Comparison of ENCODE assay signal across 31 cellular contexts in genomic region chr22:47046411-47047065, GRCh38.
DNase-seq lines count a peak whose midpoint lies in the region; ATAC-seq, FAIRE-seq and TF ChIP-seq lines count a peak whose summit lies in the region.
"Had no signal": no experiment of that assay in that cellular context is flagged by ENCODE, and none has a peak within 500 bp of the region (broad histone marks: within the 10 kb centered on the region; RNA-seq: fewer than 3 reads in every experiment).

No MANE protein-coding gene starts in this region.

- peaks cover 24% of the 10 kb centered on the region for H3K36me3 Mint-ChIP-seq in stimulated activated memory B cell treated with anti-CD40 and anti-IgM and Interleukin-4, amounts not matched to agents 10 μg/mL and 1 μg/mL and 100 μg/mL, for 72 hours

- no peaks in the 10 kb centered on the region for H3K27me3 Mint-ChIP-seq in stimulated activated memory B cell treated with anti-CD40 and anti-IgM and Interleukin-4, amounts not matched to agents 10 μg/mL and 1 μg/mL and 100 μg/mL, for 72 hours
- H3K27me3 Mint-ChIP-seq: activated CD4-positive, alpha-beta memory T cell treated with anti-CD3 and anti-CD28 coated beads, Interleukin-2, amount 10 ng/mL, durations not matched to agents 7 days and 5 days had no signal

- H3K4me1 ChIP-seq in RWPE2 (ENCODE audit: insufficient read depth, poor library complexity, severe bottlenecking) (peaks cover 20% of the 10 kb centered on the region), kidney (ENCODE audit: control insufficient read depth in 1 of 2, insufficient read depth in 1 of 2, low read depth in 1 of 2, low read length in 2 of 2) (peaks cover 0 to 21% of the 10 kb centered on the region in 2 donors)
- H3K4me1 ChIP-seq: Caco-2, psoas muscle had no signal

- no peak overlapping the region for H3K27ac ChIP-seq in RWPE2 (ENCODE audit: poor library complexity, severe bottlenecking)
- H3K27ac ChIP-seq in kidney (ENCODE audit: low read depth in 2 of 2, low read length in 2 of 2) = no peak overlapping the region
- H3K27ac ChIP-seq in caudate nucleus (ENCODE audit: low read depth, low read length) = no peak overlapping the region
- H3K27ac ChIP-seq: BLaER1, brain microvascular endothelial cell, esophagus muscularis mucosa, psoas muscle, skin epidermis had no signal

- TF ChIP-seq CTCF in RWPE2 (IDR thresholded peaks at IDR 0.05; ENCODE audit: poor library complexity, severe bottlenecking) = no peak
- no peak for TF ChIP-seq CTCF in kidney (IDR thresholded peaks at IDR 0.05; ENCODE audit: borderline replicate concordance, extremely low read depth, insufficient read depth)

- H3K4me1 Mint-ChIP-seq in stimulated activated memory B cell treated with anti-CD40 and anti-IgM and Interleukin-4, amounts not matched to agents 10 μg/mL and 1 μg/mL and 100 μg/mL, for 72 hours = peaks cover 89% of the 10 kb centered on the region

- H3K4me3 ChIP-seq in RWPE2 (ENCODE audit: severe bottlenecking) (no peak overlapping the region), kidney (ENCODE audit: low read length in 2 of 2) (no peak overlapping the region)
- H3K4me3 ChIP-seq: BLaER1, esophagus muscularis mucosa, psoas muscle, skin epidermis had no signal

- intact Hi-C loops in Right ventricle myocardium inferior (cut with DNase I) = no loop called here
- intact Hi-C loops in cardiac septum (cut with DNase I) = no loop called here
- intact Hi-C loops in kidney (cut with DNase I) = no loop called here

- DNase-seq in Right ventricle myocardium inferior (ENCODE audit: missing footprints) (peak; percentile 23), cardiac septum (ENCODE audit: low spot score) (no peak), RWPE2 (ENCODE audit: low spot score) (peak; percentile 30), kidney (peak; percentile 61), caudate nucleus (lab: John Stamatoyannopoulos, UW) (no peak)
- DNase-seq: activated CD4-positive, alpha-beta memory T cell treated with anti-CD3 and anti-CD28 coated beads, Interleukin-2, amount 10 ng/mL, durations not matched to agents 7 days and 5 days; brain microvascular endothelial cell; DMS79; effector memory CD4-positive, alpha-beta T cell; foreskin melanocyte; GF-D8; H7; mesenchymal stem cell; NCI-H1105; NCI-H1930; NCI-H226; NCI-H748 treated with DMSO at 0.1 percent for 48 hours; stimulated activated CD4-positive, alpha-beta T cell treated with anti-CD3 and anti-CD28 coated beads, Interleukin-1b, Interleukin-23, amount 100 ng/mL, for 48 hours; stimulated activated CD8-positive, alpha-beta memory T cell treated with anti-CD3 and anti-CD28 coated beads, Interleukin-4, amount 100 ng/mL, for 48 hours; trophoblast cell had no signal

- H3K4me3 Mint-ChIP-seq in stimulated activated memory B cell treated with anti-CD40 and anti-IgM and Interleukin-4, amounts not matched to agents 10 μg/mL and 1 μg/mL and 100 μg/mL, for 72 hours = no peak overlapping the region
- H3K4me3 Mint-ChIP-seq: activated CD4-positive, alpha-beta memory T cell treated with anti-CD3 and anti-CD28 coated beads, Interleukin-2, amount 10 ng/mL, durations not matched to agents 7 days and 5 days had no signal

- no peak for ATAC-seq in Right ventricle myocardium inferior
- no peak for ATAC-seq in RWPE2 (ENCODE audit: low read depth)
- no peak for ATAC-seq in stimulated activated memory B cell treated with anti-CD40 and anti-IgM and Interleukin-4, amounts not matched to agents 10 μg/mL and 1 μg/mL and 100 μg/mL, for 72 hours
- no peak for ATAC-seq in HG03571 (IDR thresholded peaks at IDR 0.05; ENCODE audit: unreplicated experiment)
- ATAC-seq: activated CD4-positive, CD25-positive, alpha-beta regulatory T cell treated with anti-CD3 and anti-CD28 coated beads, Interleukin-2, amount 50 U/mL, for 24 hours; psoas muscle had no signal

- H3K27me3 ChIP-seq in RWPE2 (ENCODE audit: insufficient read depth, poor library complexity, severe bottlenecking) = no peaks in the 10 kb centered on the region
- H3K27me3 ChIP-seq: BLaER1, brain microvascular endothelial cell, esophagus muscularis mucosa had no signal

- peak overlapping the region; percentile 56 for H3K27ac Mint-ChIP-seq in stimulated activated memory B cell treated with anti-CD40 and anti-IgM and Interleukin-4, amounts not matched to agents 10 μg/mL and 1 μg/mL and 100 μg/mL, for 72 hours
- H3K27ac Mint-ChIP-seq: activated CD4-positive, alpha-beta memory T cell treated with anti-CD3 and anti-CD28 coated beads, Interleukin-2, amount 10 ng/mL, durations not matched to agents 7 days and 5 days had no signal

- no peak overlapping the region for H3K9ac ChIP-seq in kidney (ENCODE audit: low read length in 2 of 2)
- H3K9ac ChIP-seq: BLaER1 had no signal

- H3K36me3 ChIP-seq in RWPE2 (ENCODE audit: low read depth) = no peaks in the 10 kb centered on the region
- no peaks in the 10 kb centered on the region for H3K36me3 ChIP-seq in kidney (ENCODE audit: control insufficient read depth in 1 of 2, insufficient read depth in 2 of 2, low read length in 2 of 2)
- H3K36me3 ChIP-seq: brain microvascular endothelial cell, esophagus muscularis mucosa had no signal

- no peaks in the 10 kb centered on the region for H3K9me3 Mint-ChIP-seq in stimulated activated memory B cell treated with anti-CD40 and anti-IgM and Interleukin-4, amounts not matched to agents 10 μg/mL and 1 μg/mL and 100 μg/mL, for 72 hours
- H3K9me3 Mint-ChIP-seq: activated CD4-positive, alpha-beta memory T cell treated with anti-CD3 and anti-CD28 coated beads, Interleukin-2, amount 10 ng/mL, durations not matched to agents 7 days and 5 days had no signal

- H3K9me3 ChIP-seq in RWPE2 (ENCODE audit: severe bottlenecking) (no peaks in the 10 kb centered on the region), kidney (ENCODE audit: control insufficient read depth in 1 of 2, low read length in 2 of 2) (no peaks in the 10 kb centered on the region)
- H3K9me3 ChIP-seq: BLaER1, Caco-2, esophagus muscularis mucosa, psoas muscle had no signal

- no peak for FAIRE-seq in kidney (lab: Jason Lieb, UNC)
- FAIRE-seq: colon, RCC 7860, TTC549 had no signal

Comparison
In these comparisons a context has a peak if more than half of its experiments do, and no peak if none do; other contexts are left out.
1. DNase-seq: peak in Right ventricle myocardium inferior (single experiment), RWPE2 (single experiment) and kidney (single experiment); none in cardiac septum (single experiment) and caudate nucleus (0 of 61).